Comparison of ENCODE assay signal across 8 cellular contexts in genomic region chrX:49041683-49042529, GRCh38. TPM values are rescaled to one million over a fixed set of nuclear protein-coding genes. Genes with fewer than 3 reads are reported as not detected.
DNase-seq lines count a peak whose midpoint lies in the region; ATAC-seq and TF ChIP-seq lines count a peak whose summit lies in the region.

No MANE protein-coding gene starts in this region.

- peak; percentile 21 for DNase-seq in NCI-H510A treated with DMSO at 0.1 percent for 48 hours (lab: John Stamatoyannopoulos, UW)
- DNase-seq in NCI-H510A (lab: John Stamatoyannopoulos, UW): no peak
- DNase-seq in Peyer's patch: no peak
- no peak for DNase-seq in colonic mucosa
- peak; percentile 34 for DNase-seq in midbrain (lab: John Stamatoyannopoulos, UW)
- DNase-seq in NCI-H2081 treated with DMSO at 0.1 percent for 48 hours (lab: John Stamatoyannopoulos, UW): no peak

- H3K36me3 ChIP-seq in Peyer's patch (peaks cover 0 to 25% (median 0%) of the 10 kb centered on the region in 3 donors), colonic mucosa (peaks cover 5% of the 10 kb centered on the region)

- no peak for TF ChIP-seq POLR2A in Peyer's patch (IDR thresholded peaks at IDR 0.05)

- peak overlapping the region; percentile 52 to 93 (median 80) for H3K4me3 ChIP-seq in Peyer's patch
- H3K4me3 ChIP-seq in colonic mucosa: peak overlapping the region; percentile 67

- ATAC-seq in HG03139 (IDR thresholded peaks at IDR 0.05; ENCODE audit: unreplicated experiment) (no peak), GM18511 (IDR thresholded peaks at IDR 0.05; ENCODE audit: unreplicated experiment) (no peak)

- H3K27me3 ChIP-seq in Peyer's patch: no peaks in the 10 kb centered on the region
- H3K27me3 ChIP-seq in colonic mucosa: no peaks in the 10 kb centered on the region

- intact Hi-C loops in colonic mucosa (cut with DNase I): no loop called here

- peak overlapping the region; percentile 83 to 99 (median 96) for H3K27ac ChIP-seq in Peyer's patch
- H3K27ac ChIP-seq in colonic mucosa: peak overlapping the region; percentile 90

- peak overlapping the region; percentile 75 to 90 for H3K9ac ChIP-seq in colonic mucosa (ENCODE audit: low read depth in 2 of 2, low read length in 2 of 2)

- H3K4me1 ChIP-seq in Peyer's patch: peaks cover 0 to 16% (median 0%) of the 10 kb centered on the region in 4 donors
- H3K4me1 ChIP-seq in colonic mucosa: no peaks in the 10 kb centered on the region

- no peaks in the 10 kb centered on the region for H3K9me3 ChIP-seq in Peyer's patch
- no peaks in the 10 kb centered on the region for H3K9me3 ChIP-seq in colonic mucosa

- no peak for TF ChIP-seq CTCF in Peyer's patch (IDR thresholded peaks at IDR 0.05)
- no peak for TF ChIP-seq CTCF in colonic mucosa (IDR thresholded peaks at IDR 0.05)

RNA-seq across cellular contexts. Expression of gene TFE3, which starts 1.3 kb away (rescaled TPM):
- total RNA-seq in Peyer's patch (10 to 100 TPM; 25.6 to 36.3 (median 32.4) TPM), colonic mucosa (10 to 100 TPM; 22.4 to 28.5 TPM)

RNA-seq across cellular contexts. Expression of gene CCDC120, which starts 16.9 kb away (rescaled TPM):
- total RNA-seq in Peyer's patch: 10 to 100 TPM in 3 of 4 donors, not detected in 1; 13.8 to 39.1 (median 24.5) TPM
- total RNA-seq in colonic mucosa: 10 to 100 TPM; 11.3 to 11.8 TPM

RNA-seq across cellular contexts. Expression of gene PRAF2, which starts 31.9 kb away (rescaled TPM):
- total RNA-seq in Peyer's patch (1 to 10 TPM; 2.8 to 9.8 (median 4.4) TPM), colonic mucosa (1 to 10 TPM; 7.0 to 9.9 TPM)

RNA-seq across cellular contexts. Expression of gene WDR45, which starts 37.8 kb away (rescaled TPM):
- total RNA-seq in Peyer's patch (100 to 1,000 TPM in 2 of 4 donors, 10 to 100 TPM in 2; 64.2 to 133 (median 86.9) TPM), colonic mucosa (10 to 100 TPM; 40.6 to 46.9 TPM)

RNA-seq across cellular contexts. Expression of gene GRIPAP1, which starts 39.8 kb away (rescaled TPM):
- 100 to 1,000 TPM in 1 of 4 donors, 10 to 100 TPM in 3; 32.4 to 139 (median 70.9) TPM for total RNA-seq in Peyer's patch
- 10 to 100 TPM; 32.0 to 36.9 TPM for total RNA-seq in colonic mucosa

Comparison
In these comparisons a context has a peak if more than half of its experiments do, and no peak if none do; other contexts are left out.
1. DNase-seq: peak in NCI-H510A treated with DMSO at 0.1 percent for 48 hours (single experiment) and midbrain (single experiment); none in NCI-H510A (single experiment), Peyer's patch (0 of 3), colonic mucosa (single experiment) and NCI-H2081 treated with DMSO at 0.1 percent for 48 hours (single experiment).